Comparison of ENCODE assay signal across 8 cellular contexts in genomic region chr6:100880149-100880900, GRCh38. TPM values are rescaled to one million over a fixed set of nuclear protein-coding genes. Genes with fewer than 3 reads are reported as not detected.
DNase-seq lines count a peak whose midpoint lies in the region; ATAC-seq, FAIRE-seq and TF ChIP-seq lines count a peak whose summit lies in the region.

No MANE protein-coding gene starts in this region.

- intact Hi-C loops in lower leg skin (cut with DNase I; ENCODE audit: low total_unique reads): no loop called here

- no peaks in the 10 kb centered on the region for H3K36me3 ChIP-seq in CD8-positive, alpha-beta memory T cell (ENCODE audit: insufficient read depth, low read length)
- H3K36me3 ChIP-seq in KMS-11 (ENCODE audit: insufficient read depth): no peaks in the 10 kb centered on the region
- no peaks in the 10 kb centered on the region for H3K36me3 ChIP-seq in upper lobe of left lung

- H3K9ac ChIP-seq in KMS-11: peak overlapping the region; percentile 86

- ATAC-seq in upper lobe of left lung (ENCODE audit: low FRiP score in 2 of 2) (no peak), HG02759 (IDR thresholded peaks at IDR 0.05; ENCODE audit: unreplicated experiment) (no peak)

- no peak for FAIRE-seq in GM12892 (lab: Jason Lieb, UNC)

- H3K27me3 ChIP-seq in CD8-positive, alpha-beta memory T cell (ENCODE audit: insufficient read depth, low read length, poor library complexity, severe bottlenecking): no peaks in the 10 kb centered on the region
- no peaks in the 10 kb centered on the region for H3K27me3 ChIP-seq in KMS-11 (ENCODE audit: insufficient read depth, low read depth)
- no peaks in the 10 kb centered on the region for H3K27me3 ChIP-seq in upper lobe of left lung

- TF ChIP-seq EP300 in upper lobe of left lung (IDR thresholded peaks at IDR 0.05): no peak

- POLR2A ChIA-PET in CD8-positive, alpha-beta memory T cell (lab: Charles Lee): no interaction called here

- H3K79me2 ChIP-seq in KMS-11 (ENCODE audit: insufficient read depth, low read depth): peaks cover 44% of the 10 kb centered on the region

- peaks cover 0 to 11% (median 6%) of the 10 kb centered on the region in 3 donors for H3K36me3 Mint-ChIP-seq in CD8-positive, alpha-beta memory T cell

- 1 to 4% methylated on average over 9 of the region's 9 CpGs for WGBS in lower leg skin, 2 donors
- WGBS in upper lobe of left lung, 2 donors: 2 to 4% methylated on average over 9 of the region's 9 CpGs

- peak overlapping the region; percentile 76 for H3K4me3 ChIP-seq in CD8-positive, alpha-beta memory T cell (ENCODE audit: low read length)
- no peak overlapping the region for H3K4me3 ChIP-seq in KMS-11 (IDR thresholded peaks at IDR 0.05; ENCODE audit: insufficient read depth, low read depth, low read length)
- peak overlapping the region; percentile 85 for H3K4me3 ChIP-seq in lower leg skin (ENCODE audit: low read depth, poor library complexity, severe bottlenecking)
- H3K4me3 ChIP-seq in upper lobe of left lung: peak overlapping the region; percentile 70 to 86 (median 82)

- TF ChIP-seq CTCF in KMS-11 (conservative IDR thresholded peaks at IDR 0.05; ENCODE audit: low read depth, low read length) (no peak), lower leg skin (IDR thresholded peaks at IDR 0.05) (no peak), upper lobe of left lung (IDR thresholded peaks at IDR 0.05) (no peak)

- H3K4me1 Mint-ChIP-seq in CD8-positive, alpha-beta memory T cell: peaks cover 51 to 70% (median 69%) of the 10 kb centered on the region in 3 donors

- H3K4me2 ChIP-seq in KMS-11: peak overlapping the region; percentile 82

- H3K9me3 Mint-ChIP-seq in CD8-positive, alpha-beta memory T cell: no peaks in the 10 kb centered on the region

- TF ChIP-seq POLR2A in lower leg skin (IDR thresholded peaks at IDR 0.05): no peak
- TF ChIP-seq POLR2A in upper lobe of left lung (IDR thresholded peaks at IDR 0.05): no peak
- no peak for TF ChIP-seq POLR2A in GM12892 (IDR thresholded peaks at IDR 0.05; ENCODE audit: low read depth, low read length)

- H4K20me1 ChIP-seq in KMS-11 (ENCODE audit: insufficient read depth): no peaks in the 10 kb centered on the region

- CTCF ChIA-PET in CD8-positive, alpha-beta memory T cell (lab: Charles Lee): interaction anchor here (1.1 kb wide), 1 partner anchor 10 kb away, joined by 4 read pairs; no protein-coding TSS in a partner anchor

- H2AFZ ChIP-seq in KMS-11 (ENCODE audit: low read depth): peak overlapping the region; percentile 94

- peaks cover 0 to 2% of the 10 kb centered on the region in 2 donors for H3K27me3 Mint-ChIP-seq in CD8-positive, alpha-beta memory T cell

- peak overlapping the region; percentile 92 for H3K27ac ChIP-seq in CD8-positive, alpha-beta memory T cell (ENCODE audit: low read depth, low read length)
- H3K27ac ChIP-seq in KMS-11 (peak overlapping the region; percentile 83), upper lobe of left lung (peak overlapping the region; percentile 88 to 98 (median 90))

- H3K4me1 ChIP-seq in CD8-positive, alpha-beta memory T cell (ENCODE audit: insufficient read depth, low read length): peaks cover 33% of the 10 kb centered on the region
- H3K4me1 ChIP-seq in KMS-11 (ENCODE audit: low read depth, poor library complexity, severe bottlenecking) (peaks cover 16% of the 10 kb centered on the region), upper lobe of left lung (peaks cover 10 to 18% (median 13%) of the 10 kb centered on the region in 4 donors)

- H3K27ac Mint-ChIP-seq in CD8-positive, alpha-beta memory T cell: peak overlapping the region; percentile 96 to 100 (median 99)

- H3K4me3 Mint-ChIP-seq in CD8-positive, alpha-beta memory T cell: peak overlapping the region; percentile 98 to 100 (median 100)

- no peaks in the 10 kb centered on the region for H3K9me3 ChIP-seq in CD8-positive, alpha-beta memory T cell (ENCODE audit: low read length)
- H3K9me3 ChIP-seq in upper lobe of left lung: no peaks in the 10 kb centered on the region

- DNase-seq in CD8-positive, alpha-beta memory T cell: no peak
- DNase-seq in astrocyte of the hippocampus (ENCODE audit: low read depth, low spot score) (peak; percentile 34), lower leg skin (ENCODE audit: low spot score in 2 of 2) (no peak), upper lobe of left lung (no peak), GM12892 (ENCODE audit: insufficient read length) (no peak), amygdala (lab: John Stamatoyannopoulos, UW) (no peak)

RNA-seq across cellular contexts. Expression of gene ASCC3, which starts 0.8 kb away (rescaled TPM):
- total RNA-seq in CD8-positive, alpha-beta memory T cell: 10 to 100 TPM; 64.0 to 65.1 TPM
- 26.8 TPM for polyA plus RNA-seq in CD8-positive, alpha-beta memory T cell
- total RNA-seq in lower leg skin (10 to 100 TPM; 20.3 to 26.8 (median 24.5) TPM), upper lobe of left lung (10 to 100 TPM; 18.4 to 52.2 (median 33.9) TPM)
- 34.8 TPM for polyA plus RNA-seq in GM12892 (2012; ENCODE audit: missing spikeins)
